ENCODE assay signal across 24 cellular contexts in genomic region chr5:156755421-156756087, GRCh38.
"Had no signal": no experiment of that assay in that cellular context is flagged by ENCODE, and none has a peak within 500 bp of the region (broad histone marks: within the 10 kb centered on the region; RNA-seq: fewer than 3 reads in every experiment).

No MANE protein-coding gene starts in this region.

- FAIRE-seq: bronchial epithelial cell had no signal

- H3K4me1 ChIP-seq: gastroesophageal sphincter, prostate gland, suprapubic skin, transverse colon, vagina had no signal

- H3K27me3 ChIP-seq: gastroesophageal sphincter, heart left ventricle, right atrium auricular region, suprapubic skin, transverse colon, vagina had no signal

- H3K27me3 Mint-ChIP-seq: activated CD4-positive, alpha-beta T cell treated with anti-CD3 and anti-CD28 coated beads, Interleukin-2, amount 10 ng/mL, durations not matched to agents 24 days and 14 days; memory B cell had no signal

- H3K9me3 ChIP-seq: gastroesophageal sphincter, heart left ventricle, prostate gland, right atrium auricular region, suprapubic skin, transverse colon, vagina had no signal

- DNase-seq: activated CD8-positive, alpha-beta T cell treated with anti-CD3 and anti-CD28 coated beads for 36 hours; activated naive CD4-positive, alpha-beta T cell treated with Interleukin-2 at 50 U/mL for 16 hours; activated T-cell treated with anti-CD3 and anti-CD28 coated beads, Interleukin-2, amount 50 U/mL, for 1 hour; cerebellar nuclear complex; cortex of kidney; effector CD8-positive, alpha-beta T cell; heart left ventricle; immature natural killer cell; stimulated activated CD4-positive, alpha-beta T cell treated with anti-CD3 and anti-CD28 coated beads, Interleukin-2, amount 100 ng/mL, for 24 hours; stimulated activated naive CD8-positive, alpha-beta T cell treated with anti-CD3 and anti-CD28 coated beads, Interleukin-15, Interleukin-2, amounts not matched to agents 100 U/mL and 50 U/mL, for 24 hours; T-helper 1 cell; T-helper 9 cell; transverse colon had no signal

- ATAC-seq: activated CD8-positive, alpha-beta T cell treated with anti-CD3 and anti-CD28 coated beads for 36 hours; esophagus mucosa; gastroesophageal sphincter; heart left ventricle; natural killer cell treated with Interleukin-12 subunit alpha and Interleukin-12 subunit beta and Interleukin-15 and Interleukin-18, amount 100 ng/mL, for 72 hours; stimulated activated naive CD8-positive, alpha-beta T cell treated with anti-CD3 and anti-CD28 coated beads, Interleukin-15, Interleukin-2, amounts not matched to agents 100 U/mL and 50 U/mL, for 24 hours had no signal

- H3K4me1 Mint-ChIP-seq: immature natural killer cell had no signal

- H3K36me3 Mint-ChIP-seq: memory B cell; natural killer cell treated with Interleukin-12 subunit alpha and Interleukin-12 subunit beta and Interleukin-15 and Interleukin-18, amount 100 ng/mL, for 72 hours had no signal

- H3K36me3 ChIP-seq: prostate gland, right atrium auricular region, suprapubic skin, vagina had no signal

- H3K27ac ChIP-seq: gastroesophageal sphincter, prostate gland, suprapubic skin, transverse colon, vagina had no signal

- H3K27ac Mint-ChIP-seq: activated CD4-positive, alpha-beta T cell treated with anti-CD3 and anti-CD28 coated beads, Interleukin-2, amount 10 ng/mL, durations not matched to agents 24 days and 14 days; activated CD8-positive, alpha-beta T cell treated with anti-CD3 and anti-CD28 coated beads for 36 hours; activated T-helper 2 cell treated with anti-CD3 and anti-CD28 coated beads, Interferon-gamma antibody, Interleukin-2, Interleukin-4, amounts not matched to agents 10 μg/mL and 5 μg/mL and 100 μg/mL, durations not matched to agents 14 hours and 24 hours and 36 hours; immature natural killer cell; memory B cell had no signal

- H3K9me3 Mint-ChIP-seq: activated T-helper 2 cell treated with anti-CD3 and anti-CD28 coated beads, Interferon-gamma antibody, Interleukin-2, Interleukin-4, amounts not matched to agents 10 μg/mL and 5 μg/mL and 100 μg/mL, durations not matched to agents 14 hours and 24 hours and 36 hours; immature natural killer cell; memory B cell; natural killer cell treated with Interleukin-12 subunit alpha and Interleukin-12 subunit beta and Interleukin-15 and Interleukin-18, amount 100 ng/mL, for 72 hours had no signal

- H3K4me3 Mint-ChIP-seq: activated CD4-positive, alpha-beta T cell treated with anti-CD3 and anti-CD28 coated beads, Interleukin-2, amount 10 ng/mL, durations not matched to agents 24 days and 14 days; activated CD8-positive, alpha-beta T cell treated with anti-CD3 and anti-CD28 coated beads for 36 hours; immature natural killer cell; memory B cell; natural killer cell treated with Interleukin-12 subunit alpha and Interleukin-12 subunit beta and Interleukin-15 and Interleukin-18, amount 100 ng/mL, for 72 hours had no signal

- H3K4me3 ChIP-seq: gastroesophageal sphincter, heart left ventricle, prostate gland, right atrium auricular region, suprapubic skin, transverse colon, vagina had no signal
